ENCODE assay signal across 9 cellular contexts in genomic region chr6:131920656-131921055, GRCh38. TPM values are rescaled to one million over a fixed set of nuclear protein-coding genes. Genes with fewer than 3 reads are reported as not detected.
"Had no signal": no experiment of that assay in that cellular context is flagged by ENCODE, and none has a peak within 500 bp of the region (broad histone marks: within the 10 kb centered on the region; RNA-seq: fewer than 3 reads in every experiment).

No MANE protein-coding gene starts in this region.

- H3K4me3 Mint-ChIP-seq: IgD-negative memory B cell had no signal

- H3K27ac ChIP-seq: HL-60, KMS-11 had no signal

- H3K9ac ChIP-seq: KMS-11 had no signal

- H3K4me3 ChIP-seq: K562 had no signal

- ATAC-seq: HepG2, K562 had no signal

- H3K27ac Mint-ChIP-seq: IgD-negative memory B cell had no signal

- DNase-seq: IMR-90, KBM-7, KG1 had no signal

- FAIRE-seq: HepG2, HTR-8/SVneo, K562 had no signal

- H3K4me2 ChIP-seq: KMS-11 had no signal

- H3K36me3 Mint-ChIP-seq: IgD-negative memory B cell had no signal

RNA-seq across cellular contexts. Expression of gene CCN2, which starts 30.5 kb away (rescaled TPM):
- polyA plus RNA-seq: IgD-negative memory B cell, K562 had no signal
